ENCODE assay signal across 23 cellular contexts in genomic region chr5:173123416-173123815, GRCh38. TPM values are rescaled to one million over a fixed set of nuclear protein-coding genes. Genes with fewer than 3 reads are reported as not detected.
DNase-seq lines count a peak whose midpoint lies in the region; ATAC-seq and TF ChIP-seq lines count a peak whose summit lies in the region.
"Had no signal": no experiment of that assay in that cellular context is flagged by ENCODE, and none has a peak within 500 bp of the region (broad histone marks: within the 10 kb centered on the region; RNA-seq: fewer than 3 reads in every experiment).

No MANE protein-coding gene starts in this region.

- H3K4me2 ChIP-seq in IMR-90 (ENCODE audit: low read depth, low read length) = no peak overlapping the region

- H3K27ac Mint-ChIP-seq in activated naive CD4-positive, alpha-beta T cell treated with anti-CD3 and anti-CD28 coated beads, Interleukin-2, amount 50 U/mL, for 72 hours = no peak overlapping the region
- H3K27ac Mint-ChIP-seq: activated B cell treated with CpG ODN at 0.5 μM for 24 hours, nephron, progenitor cell of endocrine pancreas had no signal

- H3K36me3 Mint-ChIP-seq in activated naive CD4-positive, alpha-beta T cell treated with anti-CD3 and anti-CD28 coated beads, Interleukin-2, amount 50 U/mL, for 72 hours = peaks cover 4 to 8% of the 10 kb centered on the region in 2 donors

- no peak overlapping the region for H2BK15ac ChIP-seq in IMR-90 (ENCODE audit: low read depth, low read length)

- no peak overlapping the region for H2BK20ac ChIP-seq in IMR-90 (ENCODE audit: low read depth, low read length)

- no peak overlapping the region for H4K91ac ChIP-seq in IMR-90 (ENCODE audit: insufficient read depth, low read depth, low read length)

- H3K27ac ChIP-seq in AG04450 (ENCODE audit: low read depth, low read length) (no peak overlapping the region), IMR-90 (ENCODE audit: insufficient read depth, low read length) (no peak overlapping the region), left lung (no peak overlapping the region), transverse colon (no peak overlapping the region), left ventricle myocardium inferior (replicated peaks) (no peak overlapping the region)
- H3K27ac ChIP-seq: SJCRH30, testis had no signal

- BruUV-seq in IMR-90 (replicated peaks; lab: Mats Ljungman, UMichigan) = no TSS peak

- H3K79me1 ChIP-seq in IMR-90 (ENCODE audit: low read depth in 1 of 2, low read length in 2 of 2) = 0 out of 4 replicates have a peak, but pooled peaks cover 0 to 4% of the 10 kb centered on the region in 2 experiments

- TF ChIP-seq CTCF in AG04450 (IDR thresholded peaks at IDR 0.05; ENCODE audit: low read depth, low read length) (no peak), IMR-90 (conservative IDR thresholded peaks at IDR 0.05; ENCODE audit: low read depth, low read length) (no peak), choroid plexus epithelial cell (conservative IDR thresholded peaks at IDR 0.05; ENCODE audit: low read depth, low read length) (no peak), left lung (IDR thresholded peaks at IDR 0.05) (no peak), transverse colon (IDR thresholded peaks at IDR 0.05) (no peak), left ventricle myocardium inferior (IDR thresholded peaks at IDR 0.05; ENCODE audit: borderline replicate concordance) (no peak)

- in situ Hi-C loops in IMR-90 (cut with MboI; ENCODE audit: low sequenced_read_pairs) (no loop called here), transverse colon (cut with MboI; ENCODE audit: low pct_ligation_motif_present in 1 of 4, low pct_unique_long_range_greater_than_20kb in 1 of 4, low sequenced_read_pairs in 3 of 4) (no loop called here)

- no peak overlapping the region for H3K56ac ChIP-seq in IMR-90 (ENCODE audit: extremely low read depth, insufficient read depth, low read length)

- no peak overlapping the region for H3K9ac ChIP-seq in IMR-90 (ENCODE audit: low read depth, low read length)

- H3K27me3 ChIP-seq in AG04450 (ENCODE audit: control insufficient read depth, insufficient read depth, low read length) = no peaks in the 10 kb centered on the region
- no peaks in the 10 kb centered on the region for H3K27me3 ChIP-seq in IMR-90 (ENCODE audit: control insufficient read depth, insufficient read depth, low read length)
- H3K27me3 ChIP-seq in left lung = no peaks in the 10 kb centered on the region
- no peaks in the 10 kb centered on the region for H3K27me3 ChIP-seq in transverse colon
- H3K27me3 ChIP-seq in left ventricle myocardium inferior (ENCODE audit: low read depth) = no peaks in the 10 kb centered on the region
- H3K27me3 ChIP-seq: SJCRH30, testis had no signal

- TF ChIP-seq POLR2A in IMR-90 (IDR thresholded peaks at IDR 0.05; ENCODE audit: low read depth, low read length) (no peak), transverse colon (IDR thresholded peaks at IDR 0.05) (no peak)

- dilution Hi-C loops in IMR-90 (cut with HindIII; ENCODE audit: low sequenced_read_pairs, unreplicated experiment) = no loop called here

- H2BK5ac ChIP-seq in IMR-90 (ENCODE audit: low read depth, low read length, poor library complexity, severe bottlenecking) = no peak overlapping the region

- H3K9me3 ChIP-seq in AG04450 (ENCODE audit: control insufficient read depth, insufficient read depth, low read length) = no peaks in the 10 kb centered on the region
- no peaks in the 10 kb centered on the region for H3K9me3 ChIP-seq in IMR-90 (ENCODE audit: control insufficient read depth, insufficient read depth, low read length)
- peaks cover 0 to 12% of the 10 kb centered on the region in 2 donors for H3K9me3 ChIP-seq in left lung
- H3K9me3 ChIP-seq in transverse colon = peaks cover 3 to 9% of the 10 kb centered on the region in 2 donors
- peaks cover 18% of the 10 kb centered on the region for H3K9me3 ChIP-seq in left ventricle myocardium inferior (replicated peaks)
- H3K9me3 ChIP-seq: SJCRH30, testis had no signal

- H3K9me1 ChIP-seq in IMR-90 (ENCODE audit: insufficient read depth, low read length) = peaks cover 7% of the 10 kb centered on the region; the same call in 1 of the 2 replicates

- H4K8ac ChIP-seq in IMR-90 (ENCODE audit: low read depth in 2 of 2, low read length in 2 of 2) = no peak overlapping the region

- no peak overlapping the region for H4K5ac ChIP-seq in IMR-90 (ENCODE audit: low read depth, low read length)

- CTCF ChIA-PET in AG04450 (lab: Charles Lee) = no interaction called here
- CTCF ChIA-PET in IMR-90 (lab: Yijun Ruan, JAX) = no interaction called here

- H2AFZ ChIP-seq in IMR-90 (replicated peaks; ENCODE audit: low read length, poor library complexity) = no peak overlapping the region

- H3K23ac ChIP-seq in IMR-90 (ENCODE audit: low read depth, low read length) = no peak overlapping the region

- H3K4me3 ChIP-seq in AG04450 (ENCODE audit: low read depth, low read length) = no peak overlapping the region
- no peak overlapping the region for H3K4me3 ChIP-seq in IMR-90 (ENCODE audit: insufficient read depth, low read depth, low read length)
- no peak overlapping the region for H3K4me3 ChIP-seq in choroid plexus epithelial cell (ENCODE audit: low read depth, low read length)
- H3K4me3 ChIP-seq in left lung = no peak overlapping the region
- H3K4me3 ChIP-seq in transverse colon = no peak overlapping the region
- H3K4me3 ChIP-seq in left ventricle myocardium inferior = no peak overlapping the region
- H3K4me3 ChIP-seq: SJCRH30, testis had no signal

- H3K36me3 ChIP-seq in IMR-90 (ENCODE audit: control insufficient read depth, insufficient read depth, low read length) = peaks cover 15% of the 10 kb centered on the region
- H3K36me3 ChIP-seq in left lung = peaks cover 0 to 57% of the 10 kb centered on the region in 2 donors
- H3K36me3 ChIP-seq in transverse colon = peaks cover 0 to 52% (median 18%) of the 10 kb centered on the region in 4 donors
- peaks cover 81% of the 10 kb centered on the region for H3K36me3 ChIP-seq in left ventricle myocardium inferior
- H3K36me3 ChIP-seq: SJCRH30 had no signal

- H3K4me1 ChIP-seq in IMR-90 (ENCODE audit: control insufficient read depth, insufficient read depth, low read length) = no peaks in the 10 kb centered on the region
- H3K4me1 ChIP-seq in left lung = no peaks in the 10 kb centered on the region
- H3K4me1 ChIP-seq in transverse colon = no peaks in the 10 kb centered on the region
- H3K4me1 ChIP-seq in left ventricle myocardium inferior = no peaks in the 10 kb centered on the region
- H3K4me1 ChIP-seq: SJCRH30, testis had no signal

- H2AK5ac ChIP-seq in IMR-90 (ENCODE audit: low read depth, low read length) = no peak overlapping the region

- no peak overlapping the region for H3K14ac ChIP-seq in IMR-90 (replicated peaks; ENCODE audit: low read depth, low read length)

- H2AK9ac ChIP-seq in IMR-90 (replicated peaks; ENCODE audit: low read depth, low read length, poor library complexity) = no peak overlapping the region

- H3K4ac ChIP-seq in IMR-90 (ENCODE audit: low read depth, low read length) = no peak overlapping the region

- H2BK120ac ChIP-seq in IMR-90 (ENCODE audit: low read depth, low read length) = no peak overlapping the region

- no CpG with 5 or more reads among the region's 3 CpGs for WGBS in IMR-90 (ENCODE audit: extremely low coverage in 2 of 2, insufficient read length in 1 of 2), 2 experiments
- WGBS in transverse colon (ENCODE audit: low coverage in 1 of 2), 2 donors = 83 to 100% methylated on average over 2 to 3 of the region's 3 CpGs

- no peak overlapping the region for H3K18ac ChIP-seq in IMR-90 (ENCODE audit: low read depth, low read length)

- POLR2A ChIA-PET in AG04450 (lab: Yijun Ruan, JAX) = no interaction called here
- POLR2A ChIA-PET in IMR-90 (lab: Charles Lee; ENCODE audit: unreplicated experiment) = no interaction called here

- no peaks in the 10 kb centered on the region for H4K20me1 ChIP-seq in IMR-90 (ENCODE audit: insufficient read depth, low read length)

- TF ChIP-seq RAD21 in IMR-90 (IDR thresholded peaks at IDR 0.05; ENCODE audit: low read length) = no peak

- no peak for TF ChIP-seq EP300 in transverse colon (IDR thresholded peaks at IDR 0.05; ENCODE audit: low read depth)

- H3K9me3 Mint-ChIP-seq in activated naive CD4-positive, alpha-beta T cell treated with anti-CD3 and anti-CD28 coated beads, Interleukin-2, amount 50 U/mL, for 72 hours = peaks cover 0 to 7% of the 10 kb centered on the region in 2 donors

- ATAC-seq in IMR-90 (ENCODE audit: low read depth) = peak; percentile 70
- ATAC-seq in left lung = peak; percentile 56
- ATAC-seq in activated naive CD4-positive, alpha-beta T cell treated with anti-CD3 and anti-CD28 coated beads, Interleukin-2, amount 50 U/mL, for 72 hours = no peak
- ATAC-seq: esophagus mucosa had no signal

- intact Hi-C loops in IMR-90 (cut with micrococcal nuclease) = no loop called here
- intact Hi-C loops in left lung (cut with DNase I) = no loop called here
- intact Hi-C loops in transverse colon (cut with DNase I; ENCODE audit: low total_unique reads) = no loop called here
- intact Hi-C loops in left ventricle myocardium inferior (cut with micrococcal nuclease) = no loop called here

- DNase-seq in AG04450 (ENCODE audit: low read depth, low spot score) (peak; percentile 18), IMR-90 (peak; percentile 80), choroid plexus epithelial cell (ENCODE audit: low read depth) (peak; percentile 94), left lung (no peak), transverse colon (no peak), left ventricle myocardium inferior (no peak), NCI-H128 (lab: John Stamatoyannopoulos, UW; ENCODE audit: unreplicated experiment) (no peak)
- DNase-seq in activated naive CD4-positive, alpha-beta T cell treated with anti-CD3 and anti-CD28 coated beads, Interleukin-2, amount 50 U/mL, for 72 hours (ENCODE audit: low spot score in 2 of 2) = no peak
- DNase-seq: activated B cell treated with CpG ODN at 0.5 μM for 24 hours; activated naive CD4-positive, alpha-beta T cell treated with anti-CD3 and anti-CD28 coated beads, Interleukin-2, amount 50 U/mL, for 16 hours; activated T-cell treated with anti-CD3 and anti-CD28 coated beads, Interleukin-2, amount 50 U/mL, for 48 hours; DND-41; H7; mesendoderm; NCI-H1105 treated with DMSO at 0.1 percent for 48 hours; NCI-H526 treated with DMSO at 0.1 percent for 48 hours; SJCRH30; stimulated activated CD4-positive, alpha-beta T cell treated with anti-CD3 and anti-CD28 coated beads, Interleukin-12 subunit alpha, Interleukin-12 subunit beta, amount 100 ng/mL, for 4 hours; T-helper 2 cell; testis had no signal

TF ChIP-seq in IMR-90, 13 proteins besides CTCF, POLR2A, EP300 and RAD21 (continues in another document):
- TF ChIP-seq MAZ (IDR thresholded peaks at IDR 0.05; ENCODE audit: borderline replicate concordance, low read depth, low read length) = no peak

RNA-seq across cellular contexts. Expression of gene BNIP1, which starts 20.9 kb away (rescaled TPM):
- 23.5 TPM in 2 replicates for polyA plus RNA-seq in AG04450 (2011; rRNA removed)
- polyA minus RNA-seq in AG04450 (2011; rRNA and poly(A)+ RNA removed) = 14.4 and 18.2 TPM in 2 replicates
- total RNA-seq in IMR-90 (2012; rRNA removed) = 29.2 and 35.3 TPM in 2 replicates
- polyA plus RNA-seq in IMR-90 (2012; rRNA removed) = 24.3 and 25.8 TPM in 2 replicates
- 11.8 and 21.7 TPM in 2 replicates for polyA plus RNA-seq in IMR-90 (2012; cell fraction: cytosol; rRNA removed)
- polyA plus RNA-seq in IMR-90 (2012; cell fraction: nucleus; rRNA removed; ENCODE audit: low replicate concordance) = 12.6 and 27.2 TPM in 2 replicates
- total RNA-seq in left lung = 10 to 100 TPM; 15.0 to 15.2 TPM
- total RNA-seq in transverse colon = 1 to 10 TPM in 2 of 4 donors, not detected in 2; 6.0 to 7.2 TPM
- total RNA-seq in left ventricle myocardium inferior = 11.7 TPM
- total RNA-seq in activated naive CD4-positive, alpha-beta T cell treated with anti-CD3 and anti-CD28 coated beads, Interleukin-2, amount 50 U/mL, for 72 hours = 10 to 100 TPM; 19.1 to 31.4 TPM

Comparison
In these comparisons a context has a peak if more than half of its experiments do, and no peak if none do; other contexts are left out.
1. DNase-seq: peak in AG04450 (single experiment), IMR-90 (single experiment) and choroid plexus epithelial cell (single experiment); none in left lung (0 of 2), transverse colon (single experiment), left ventricle myocardium inferior (single experiment), NCI-H128 (single experiment) and activated naive CD4-positive, alpha-beta T cell treated with anti-CD3 and anti-CD28 coated beads, Interleukin-2, amount 50 U/mL, for 72 hours (0 of 2).
2. ATAC-seq: peak in IMR-90 (single experiment) and left lung (single experiment); none in activated naive CD4-positive, alpha-beta T cell treated with anti-CD3 and anti-CD28 coated beads, Interleukin-2, amount 50 U/mL, for 72 hours (0 of 2).